Comparison of ENCODE assay signal across 11 cellular contexts in genomic region chr14:106848330-106849121, GRCh38.
DNase-seq lines count a peak whose midpoint lies in the region; ATAC-seq, FAIRE-seq and TF ChIP-seq lines count a peak whose summit lies in the region.
"Had no signal": no experiment of that assay in that cellular context is flagged by ENCODE, and none has a peak within 500 bp of the region (broad histone marks: within the 10 kb centered on the region; RNA-seq: fewer than 3 reads in every experiment).

No MANE protein-coding gene starts in this region.

- POLR2A ChIA-PET in CD4-positive, alpha-beta T cell (lab: Charles Lee) = no interaction called here

- no peak overlapping the region for H3K27ac Mint-ChIP-seq in CD4-positive, alpha-beta T cell
- H3K27ac Mint-ChIP-seq: brain had no signal

- peak overlapping the region; percentile 98 for H3K9ac ChIP-seq in OCI-LY1 (ENCODE audit: low read length)

- FAIRE-seq in GM18507 (lab: Jason Lieb, UNC) = peak; percentile 91

- H3K4me3 Mint-ChIP-seq in CD4-positive, alpha-beta T cell = peak overlapping the region; percentile 12
- H3K4me3 Mint-ChIP-seq: brain had no signal

- no peak overlapping the region for H3K27ac ChIP-seq in CD4-positive, alpha-beta T cell (ENCODE audit: low read depth, low read length)
- peak overlapping the region; percentile 99 for H3K27ac ChIP-seq in OCI-LY1 (ENCODE audit: low read depth, low read length, poor library complexity, severe bottlenecking)
- H3K27ac ChIP-seq: heart right ventricle had no signal

- intact Hi-C loops in CD4-positive, alpha-beta T cell (cut with DNase I, micrococcal nuclease) = no loop called here

- no peaks in the 10 kb centered on the region for H4K20me1 ChIP-seq in OCI-LY1 (ENCODE audit: insufficient read depth, low read length)

- H3K4me2 ChIP-seq in OCI-LY1 (ENCODE audit: low read length) = peak overlapping the region; percentile 74

- H2AFZ ChIP-seq in OCI-LY1 (ENCODE audit: low read length) = no peak overlapping the region

- H3K4me3 ChIP-seq in OCI-LY1 (ENCODE audit: low read depth, low read length, poor library complexity, severe bottlenecking) = peak overlapping the region; percentile 85
- H3K4me3 ChIP-seq: heart right ventricle had no signal

- peaks cover 59% of the 10 kb centered on the region for H3K4me1 ChIP-seq in OCI-LY1 (ENCODE audit: insufficient read depth, low read length, severe bottlenecking)

- TF ChIP-seq CTCF in CD4-positive, alpha-beta T cell (IDR thresholded peaks at IDR 0.05) = no peak
- TF ChIP-seq CTCF in OCI-LY1 (IDR thresholded peaks at IDR 0.05; ENCODE audit: low read length) = peak; percentile 87

- H3K9me2 ChIP-seq in OCI-LY1 (ENCODE audit: low read depth, low read length) = no peaks in the 10 kb centered on the region

- ATAC-seq in CD4-positive, alpha-beta T cell (ENCODE audit: poor library complexity) = no peak
- ATAC-seq in GM19324 (IDR thresholded peaks at IDR 0.05; ENCODE audit: low FRiP score, unreplicated experiment) = no peak
- no peak for ATAC-seq in HG02588 (IDR thresholded peaks at IDR 0.05; ENCODE audit: unreplicated experiment)
- no peak for ATAC-seq in HG03025 (IDR thresholded peaks at IDR 0.05; ENCODE audit: low FRiP score, unreplicated experiment)

- DNase-seq in CD4-positive, alpha-beta T cell = no peak
- DNase-seq in GM18507 (ENCODE audit: extremely low spot score, insufficient read length, low read depth) (no peak), glomerular visceral epithelial cell (ENCODE audit: extremely low spot score) (peak; percentile 63), globus pallidus (ENCODE audit: low spot score) (no peak)
- DNase-seq: heart right ventricle, NCI-H187 treated with DMSO at 0.1 percent for 48 hours had no signal

- no peaks in the 10 kb centered on the region for H3K9me3 ChIP-seq in CD4-positive, alpha-beta T cell (ENCODE audit: control insufficient read depth, low read length)
- peaks cover 8% of the 10 kb centered on the region for H3K9me3 ChIP-seq in OCI-LY1 (ENCODE audit: low read length)
- H3K9me3 ChIP-seq: heart right ventricle had no signal

- H3F3A ChIP-seq in OCI-LY1 (ENCODE audit: insufficient read depth, low read length) = peaks cover 9% of the 10 kb centered on the region; the same call in 1 of the 2 replicates

- H3K27me3 Mint-ChIP-seq in CD4-positive, alpha-beta T cell = no peaks in the 10 kb centered on the region
- H3K27me3 Mint-ChIP-seq: brain had no signal

- peaks cover 9% of the 10 kb centered on the region for H3K36me3 Mint-ChIP-seq in CD4-positive, alpha-beta T cell (ENCODE audit: low read depth)
- H3K36me3 Mint-ChIP-seq: brain had no signal

- peaks cover 66% of the 10 kb centered on the region for H3K79me2 ChIP-seq in OCI-LY1 (ENCODE audit: insufficient read depth, low read length)

- H3K36me3 ChIP-seq in OCI-LY1 (ENCODE audit: insufficient read depth, low read length) = peaks cover 20% of the 10 kb centered on the region
- H3K36me3 ChIP-seq: heart right ventricle had no signal

- H3K4me1 Mint-ChIP-seq in CD4-positive, alpha-beta T cell (ENCODE audit: low read depth) = peaks cover 31% of the 10 kb centered on the region
- H3K4me1 Mint-ChIP-seq: brain had no signal

- H3K27me3 ChIP-seq in CD4-positive, alpha-beta T cell (ENCODE audit: control insufficient read depth, insufficient read depth, low read length) = no peaks in the 10 kb centered on the region
- H3K27me3 ChIP-seq in OCI-LY1 (ENCODE audit: insufficient read depth, low read length) = no peaks in the 10 kb centered on the region

- CTCF ChIA-PET in CD4-positive, alpha-beta T cell (lab: Charles Lee) = interaction anchor here (1.0 to 2.0 kb wide), 2 partner anchors 12 to 24 kb away, joined by 3 to 9 read pairs; no protein-coding TSS in a partner anchor

- no peaks in the 10 kb centered on the region for H3K9me3 Mint-ChIP-seq in CD4-positive, alpha-beta T cell
